1 cellular context compared by ENCODE assay signal in the genomic region with DNA sequence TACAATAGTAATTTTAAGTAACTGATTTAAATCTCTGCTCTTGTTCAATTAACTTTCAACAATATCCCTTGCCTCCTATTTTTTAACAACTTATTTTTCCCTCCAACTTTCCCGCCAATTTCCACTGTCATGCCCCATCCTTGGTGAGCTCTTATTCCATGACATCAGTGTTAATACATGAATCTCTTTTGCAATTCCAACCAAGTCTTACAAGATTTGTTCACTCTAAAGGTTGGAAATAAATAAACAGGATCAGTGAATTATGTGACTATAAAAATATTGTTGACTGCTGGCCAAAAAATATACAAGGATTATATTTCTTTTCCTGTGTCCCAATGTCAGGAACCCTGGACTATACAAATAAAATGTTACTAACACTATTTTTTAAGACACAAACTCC.
TF ChIP-seq lines count a peak whose summit lies in the region.

No MANE protein-coding gene starts in this region.

TF ChIP-seq in GM23338, 12 proteins besides CTCF, POLR2A, EP300 and RAD21 (continued from another document):
- TF ChIP-seq, protein P1, sequence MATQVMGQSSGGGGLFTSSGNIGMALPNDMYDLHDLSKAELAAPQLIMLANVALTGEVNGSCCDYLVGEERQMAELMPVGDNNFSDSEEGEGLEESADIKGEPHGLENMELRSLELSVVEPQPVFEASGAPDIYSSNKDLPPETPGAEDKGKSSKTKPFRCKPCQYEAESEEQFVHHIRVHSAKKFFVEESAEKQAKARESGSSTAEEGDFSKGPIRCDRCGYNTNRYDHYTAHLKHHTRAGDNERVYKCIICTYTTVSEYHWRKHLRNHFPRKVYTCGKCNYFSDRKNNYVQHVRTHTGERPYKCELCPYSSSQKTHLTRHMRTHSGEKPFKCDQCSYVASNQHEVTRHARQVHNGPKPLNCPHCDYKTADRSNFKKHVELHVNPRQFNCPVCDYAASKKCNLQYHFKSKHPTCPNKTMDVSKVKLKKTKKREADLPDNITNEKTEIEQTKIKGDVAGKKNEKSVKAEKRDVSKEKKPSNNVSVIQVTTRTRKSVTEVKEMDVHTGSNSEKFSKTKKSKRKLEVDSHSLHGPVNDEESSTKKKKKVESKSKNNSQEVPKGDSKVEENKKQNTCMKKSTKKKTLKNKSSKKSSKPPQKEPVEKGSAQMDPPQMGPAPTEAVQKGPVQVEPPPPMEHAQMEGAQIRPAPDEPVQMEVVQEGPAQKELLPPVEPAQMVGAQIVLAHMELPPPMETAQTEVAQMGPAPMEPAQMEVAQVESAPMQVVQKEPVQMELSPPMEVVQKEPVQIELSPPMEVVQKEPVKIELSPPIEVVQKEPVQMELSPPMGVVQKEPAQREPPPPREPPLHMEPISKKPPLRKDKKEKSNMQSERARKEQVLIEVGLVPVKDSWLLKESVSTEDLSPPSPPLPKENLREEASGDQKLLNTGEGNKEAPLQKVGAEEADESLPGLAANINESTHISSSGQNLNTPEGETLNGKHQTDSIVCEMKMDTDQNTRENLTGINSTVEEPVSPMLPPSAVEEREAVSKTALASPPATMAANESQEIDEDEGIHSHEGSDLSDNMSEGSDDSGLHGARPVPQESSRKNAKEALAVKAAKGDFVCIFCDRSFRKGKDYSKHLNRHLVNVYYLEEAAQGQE (IDR thresholded peaks at IDR 0.05; ENCODE audit: unreplicated experiment) = no peak
